ENCODE assay signal across 8 cellular contexts in the genomic region with DNA sequence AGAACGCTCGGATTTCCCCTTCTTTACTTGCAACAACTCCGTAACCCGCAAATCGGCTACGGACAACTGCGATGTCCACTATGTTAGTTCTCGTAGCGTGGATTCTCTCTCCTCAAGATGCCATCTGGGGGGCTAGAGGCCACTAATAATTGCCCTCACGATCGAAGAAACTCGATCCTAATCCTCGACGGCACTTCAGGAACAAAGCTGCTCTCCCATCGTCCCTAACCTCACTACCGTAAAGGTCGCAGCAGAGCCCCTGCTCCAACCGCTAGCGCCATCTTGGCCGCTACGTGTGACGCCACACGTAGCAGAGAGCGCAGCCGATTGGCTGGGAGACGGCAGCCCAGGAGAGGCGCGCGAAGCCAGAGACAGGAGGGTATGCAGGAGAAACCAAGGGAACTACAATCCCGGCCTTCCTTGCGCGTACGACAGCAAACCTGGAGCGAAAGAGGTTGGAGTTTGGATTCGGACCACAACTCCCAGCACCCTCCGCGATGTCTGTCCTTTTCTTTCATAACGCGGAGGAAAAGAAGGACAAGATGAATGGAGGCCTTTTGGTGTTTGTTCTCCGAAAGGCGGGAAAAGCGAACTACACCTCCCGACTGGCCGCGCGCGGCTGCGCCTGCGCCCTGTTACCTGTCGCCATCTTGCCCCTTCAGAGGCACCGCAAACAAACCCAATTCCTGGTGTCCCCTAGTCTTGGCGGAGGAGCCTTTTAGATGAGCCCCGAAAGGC. TPM values are rescaled to one million over a fixed set of nuclear protein-coding genes. Genes with fewer than 3 reads are reported as not detected.
DNase-seq lines count a peak whose midpoint lies in the region; ATAC-seq, FAIRE-seq and TF ChIP-seq lines count a peak whose summit lies in the region.

A gene with protein sequence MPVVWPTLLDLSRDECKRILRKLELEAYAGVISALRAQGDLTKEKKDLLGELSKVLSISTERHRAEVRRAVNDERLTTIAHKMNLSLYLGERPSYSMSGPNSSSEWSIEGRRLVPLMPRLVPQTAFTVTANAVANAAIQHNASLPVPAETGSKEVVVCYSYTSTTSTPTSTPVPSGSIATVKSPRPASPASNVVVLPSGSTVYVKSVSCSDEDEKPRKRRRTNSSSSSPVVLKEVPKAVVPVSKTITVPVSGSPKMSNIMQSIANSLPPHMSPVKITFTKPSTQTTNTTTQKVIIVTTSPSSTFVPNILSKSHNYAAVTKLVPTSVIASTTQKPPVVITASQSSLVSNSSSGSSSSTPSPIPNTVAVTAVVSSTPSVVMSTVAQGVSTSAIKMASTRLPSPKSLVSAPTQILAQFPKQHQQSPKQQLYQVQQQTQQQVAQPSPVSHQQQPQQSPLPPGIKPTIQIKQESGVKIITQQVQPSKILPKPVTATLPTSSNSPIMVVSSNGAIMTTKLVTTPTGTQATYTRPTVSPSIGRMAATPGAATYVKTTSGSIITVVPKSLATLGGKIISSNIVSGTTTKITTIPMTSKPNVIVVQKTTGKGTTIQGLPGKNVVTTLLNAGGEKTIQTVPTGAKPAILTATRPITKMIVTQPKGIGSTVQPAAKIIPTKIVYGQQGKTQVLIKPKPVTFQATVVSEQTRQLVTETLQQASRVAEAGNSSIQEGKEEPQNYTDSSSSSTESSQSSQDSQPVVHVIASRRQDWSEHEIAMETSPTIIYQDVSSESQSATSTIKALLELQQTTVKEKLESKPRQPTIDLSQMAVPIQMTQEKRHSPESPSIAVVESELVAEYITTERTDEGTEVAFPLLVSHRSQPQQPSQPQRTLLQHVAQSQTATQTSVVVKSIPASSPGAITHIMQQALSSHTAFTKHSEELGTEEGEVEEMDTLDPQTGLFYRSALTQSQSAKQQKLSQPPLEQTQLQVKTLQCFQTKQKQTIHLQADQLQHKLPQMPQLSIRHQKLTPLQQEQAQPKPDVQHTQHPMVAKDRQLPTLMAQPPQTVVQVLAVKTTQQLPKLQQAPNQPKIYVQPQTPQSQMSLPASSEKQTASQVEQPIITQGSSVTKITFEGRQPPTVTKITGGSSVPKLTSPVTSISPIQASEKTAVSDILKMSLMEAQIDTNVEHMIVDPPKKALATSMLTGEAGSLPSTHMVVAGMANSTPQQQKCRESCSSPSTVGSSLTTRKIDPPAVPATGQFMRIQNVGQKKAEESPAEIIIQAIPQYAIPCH (N-terminal part only) (plus strand): TSS at position 635 of the 738 bp plus-strand sequence. CDS start 1,921 bp downstream, outside the sequence.

- H3K36me3 Mint-ChIP-seq in WTC11 = peaks cover 10% of the 10 kb centered on the region

- no peaks in the 10 kb centered on the region for H3K9me3 Mint-ChIP-seq in WTC11

- H3K27me3 ChIP-seq in AG04450 (ENCODE audit: control insufficient read depth, insufficient read depth, low read length) = no peaks in the 10 kb centered on the region
- no peaks in the 10 kb centered on the region for H3K27me3 ChIP-seq in small intestine (ENCODE audit: control insufficient read depth in 2 of 2, insufficient read depth in 2 of 2, low read length in 2 of 2)

- H3K4me3 ChIP-seq in AG04450 (ENCODE audit: low read depth, low read length) = peak within 1 kb of the TSS; percentile 95
- H3K4me3 ChIP-seq in cardiac fibroblast (replicated peaks in 1 of 2; ENCODE audit: low read depth in 2 of 2, low read length in 2 of 2) = peak within 1 kb of the TSS; percentile 96 to 100
- H3K4me3 ChIP-seq in small intestine (ENCODE audit: low read depth in 1 of 2, low read length in 2 of 2) = peak within 1 kb of the TSS; percentile 83 to 99

- POLR2A ChIA-PET in AG04450 (lab: Yijun Ruan, JAX) (interaction anchor here (0.7 to 1.0 kb wide), 2 partner anchors 12 to 1952 kb away, joined by 3 to 4 read pairs; no protein-coding TSS in a partner anchor), WTC11 (lab: Charles Lee) (no interaction called here)

- H3K27me3 Mint-ChIP-seq in WTC11 (ENCODE audit: low read depth) = no peaks in the 10 kb centered on the region

- WGBS in small intestine, 3 donors = 0 to 1% (median 0%) methylated on average over 52 to 53 of the region's 53 CpGs

- peaks cover 43% of the 10 kb centered on the region for H3K4me1 Mint-ChIP-seq in WTC11

- H3K27ac ChIP-seq in AG04450 (ENCODE audit: low read depth, low read length) (peak within 1 kb of the TSS; percentile 93), small intestine (ENCODE audit: low read depth in 1 of 2, low read length in 1 of 2) (peak within 1 kb of the TSS; percentile 70 to 98)

- H3K36me3 ChIP-seq in small intestine (ENCODE audit: control insufficient read depth in 2 of 2, insufficient read depth in 2 of 2, low read length in 2 of 2) = peaks cover 0 to 1% of the 10 kb centered on the region in 2 donors

- peaks cover 5% of the 10 kb centered on the region; the same call in 1 of the 2 replicates for H3K9me3 ChIP-seq in AG04450 (ENCODE audit: control insufficient read depth, insufficient read depth, low read length)
- H3K9me3 ChIP-seq in small intestine (ENCODE audit: control insufficient read depth, low read depth) = no peaks in the 10 kb centered on the region

- no peak for TF ChIP-seq CTCF in AG04450 (IDR thresholded peaks at IDR 0.05; ENCODE audit: low read depth, low read length)
- no peak for TF ChIP-seq CTCF in WTC11 (IDR thresholded peaks at IDR 0.05)
- no peak for TF ChIP-seq CTCF in cardiac fibroblast (IDR thresholded peaks at IDR 0.05; ENCODE audit: low read depth, low read length)

- peak; percentile 94 for ATAC-seq in GM18909 (IDR thresholded peaks at IDR 0.05; ENCODE audit: poor library complexity, unreplicated experiment)
- peak; percentile 90 for ATAC-seq in HG03175 (IDR thresholded peaks at IDR 0.05; ENCODE audit: unreplicated experiment)
- ATAC-seq in WTC11 = peak; percentile 90

- H3K4me1 ChIP-seq in small intestine (ENCODE audit: control insufficient read depth in 2 of 2, insufficient read depth in 1 of 2, low read depth in 1 of 2, low read length in 1 of 2) = peaks cover 2 to 6% of the 10 kb centered on the region in 2 donors

- peak; percentile 99 for DNase-seq in AG04450 (ENCODE audit: low read depth, low spot score)
- DNase-seq in NCI-H226 = peak; percentile 99
- DNase-seq in WTC11 (ENCODE audit: low spot score) = peak; percentile 94
- DNase-seq in cardiac fibroblast (ENCODE audit: low read depth in 2 of 2) = peak; percentile 100
- peak; percentile 99 for DNase-seq in iPS-NIHi11 (ENCODE audit: low spot score)
- DNase-seq in small intestine = peak; percentile 100

- H3K27ac Mint-ChIP-seq in WTC11 = peak within 1 kb of the TSS; percentile 100

- peak; percentile 55 for FAIRE-seq in small intestine (lab: Jason Lieb, UNC)

- peak within 1 kb of the TSS; percentile 92 for H3K4me3 Mint-ChIP-seq in WTC11

- CTCF ChIA-PET in AG04450 (lab: Charles Lee) (no interaction called here), WTC11 (lab: Charles Lee) (interaction anchor here (2.0 kb wide), 1 partner anchor 11 kb away, joined by 20 read pairs; no protein-coding TSS in a partner anchor)

TF ChIP-seq in WTC11, 78 proteins besides CTCF, POLR2A, EP300 and RAD21 (continues in another document):
- TF ChIP-seq GABPB1 (CRISPR knock-in tag; IDR thresholded peaks at IDR 0.05) = peak; percentile 49; the same call in 1 of the 2 replicates
- TF ChIP-seq CREM (CRISPR knock-in tag; IDR thresholded peaks at IDR 0.05) = no peak; the same call in 1 of the 2 replicates
- TF ChIP-seq, protein P1, sequence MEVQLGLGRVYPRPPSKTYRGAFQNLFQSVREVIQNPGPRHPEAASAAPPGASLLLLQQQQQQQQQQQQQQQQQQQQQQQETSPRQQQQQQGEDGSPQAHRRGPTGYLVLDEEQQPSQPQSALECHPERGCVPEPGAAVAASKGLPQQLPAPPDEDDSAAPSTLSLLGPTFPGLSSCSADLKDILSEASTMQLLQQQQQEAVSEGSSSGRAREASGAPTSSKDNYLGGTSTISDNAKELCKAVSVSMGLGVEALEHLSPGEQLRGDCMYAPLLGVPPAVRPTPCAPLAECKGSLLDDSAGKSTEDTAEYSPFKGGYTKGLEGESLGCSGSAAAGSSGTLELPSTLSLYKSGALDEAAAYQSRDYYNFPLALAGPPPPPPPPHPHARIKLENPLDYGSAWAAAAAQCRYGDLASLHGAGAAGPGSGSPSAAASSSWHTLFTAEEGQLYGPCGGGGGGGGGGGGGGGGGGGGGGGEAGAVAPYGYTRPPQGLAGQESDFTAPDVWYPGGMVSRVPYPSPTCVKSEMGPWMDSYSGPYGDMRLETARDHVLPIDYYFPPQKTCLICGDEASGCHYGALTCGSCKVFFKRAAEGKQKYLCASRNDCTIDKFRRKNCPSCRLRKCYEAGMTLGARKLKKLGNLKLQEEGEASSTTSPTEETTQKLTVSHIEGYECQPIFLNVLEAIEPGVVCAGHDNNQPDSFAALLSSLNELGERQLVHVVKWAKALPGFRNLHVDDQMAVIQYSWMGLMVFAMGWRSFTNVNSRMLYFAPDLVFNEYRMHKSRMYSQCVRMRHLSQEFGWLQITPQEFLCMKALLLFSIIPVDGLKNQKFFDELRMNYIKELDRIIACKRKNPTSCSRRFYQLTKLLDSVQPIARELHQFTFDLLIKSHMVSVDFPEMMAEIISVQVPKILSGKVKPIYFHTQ (CRISPR knock-in tag; IDR thresholded peaks at IDR 0.05) = no peak
- TF ChIP-seq ZNF138 (CRISPR knock-in tag; conservative IDR thresholded peaks at IDR 0.05) = no peak
- TF ChIP-seq SP1 (CRISPR knock-in tag; conservative IDR thresholded peaks at IDR 0.05) = peak; percentile 87
- no peak; the same call in 1 of the 2 replicates for TF ChIP-seq ESRRA (CRISPR knock-in tag; IDR thresholded peaks at IDR 0.05; ENCODE audit: borderline replicate concordance)
- TF ChIP-seq ATF2 (CRISPR knock-in tag; IDR thresholded peaks at IDR 0.05; ENCODE audit: borderline replicate concordance, low read depth) = no peak
- TF ChIP-seq NR3C1 (CRISPR knock-in tag; conservative IDR thresholded peaks at IDR 0.05; ENCODE audit: low read depth) = no peak

RNA-seq across cellular contexts. Expression of the gene that starts here (rescaled TPM):
- 14.6 and 18.6 TPM in 2 replicates for polyA plus RNA-seq in AG04450 (2011; rRNA removed)
- polyA minus RNA-seq in AG04450 (2011; rRNA and poly(A)+ RNA removed) = 27.4 and 34.1 TPM in 2 replicates
- total RNA-seq in WTC11 (2021) = 25.3 to 31.1 TPM (median 29.2 TPM) in 3 replicates
- polyA plus RNA-seq in small intestine = 1 to 10 TPM; 3.8 to 6.8 (median 5.4) TPM

Comparison
In these comparisons a context has a peak if more than half of its experiments do, and no peak if none do; other contexts are left out.
1. Peak in every context shown above with its lines: DNase-seq, ATAC-seq, H3K4me3 ChIP-seq and H3K27ac ChIP-seq.